ENCODE assay signal across 1 cellular context in genomic region chr15:58203537-58203936, GRCh38.
TF ChIP-seq lines count a peak whose summit lies in the region.

No MANE protein-coding gene starts in this region.

TF ChIP-seq in K562, 482 proteins besides CTCF, POLR2A, EP300 and RAD21 (continued from another document and continues in another):
- TF ChIP-seq ZNF277 (CRISPR knock-in tag; IDR thresholded peaks at IDR 0.05; ENCODE audit: borderline replicate concordance) (no peak), PTTG1 (tag; IDR thresholded peaks at IDR 0.05; ENCODE audit: low read depth) (no peak), CHD1 (IDR thresholded peaks at IDR 0.05; ENCODE audit: low read length) (no peak), NCOR1 (IDR thresholded peaks at IDR 0.05) (peak; percentile 89), HDAC2 (IDR thresholded peaks at IDR 0.05) (peak; percentile 90), ZNF444 (CRISPR knock-in tag; IDR thresholded peaks at IDR 0.05) (no peak), ESRRB (CRISPR knock-in tag; IDR thresholded peaks at IDR 0.05; ENCODE audit: borderline replicate concordance) (no peak), ZNF212 (CRISPR knock-in tag; IDR thresholded peaks at IDR 0.05) (no peak), COPS2 (conservative IDR thresholded peaks at IDR 0.05) (no peak), ILK (tag; IDR thresholded peaks at IDR 0.05; ENCODE audit: borderline replicate concordance, low read depth) (no peak), PRDM10 (IDR thresholded peaks at IDR 0.05; ENCODE audit: partially characterized antibody) (no peak), MCM7 (IDR thresholded peaks at IDR 0.05) (no peak), STAT6 (CRISPR knock-in tag; IDR thresholded peaks at IDR 0.05) (no peak), CBFA2T2 (conservative IDR thresholded peaks at IDR 0.05) (peak; percentile 90), FOXJ2 (tag; IDR thresholded peaks at IDR 0.05) (peak; percentile 67), ZNF121 (CRISPR knock-in tag; conservative IDR thresholded peaks at IDR 0.05) (no peak), GATA2 (CRISPR knock-in tag; IDR thresholded peaks at IDR 0.05) (peak; percentile 71), BRD9 (IDR thresholded peaks at IDR 0.05; ENCODE audit: low read depth, partially characterized antibody) (no peak), PYGO2 (tag; IDR thresholded peaks at IDR 0.05) (no peak), ZNF507 (tag; conservative IDR thresholded peaks at IDR 0.05) (no peak), RAD51 (IDR thresholded peaks at IDR 0.05; ENCODE audit: borderline replicate concordance, low read depth) (no peak), HIVEP1 (CRISPR knock-in tag; IDR thresholded peaks at IDR 0.05) (no peak), ZNF655 (CRISPR knock-in tag; IDR thresholded peaks at IDR 0.05) (no peak), MYNN (IDR thresholded peaks at IDR 0.05) (0 out of 2 replicates have a peak, but pooled peaks have one; percentile 33), MYNN (CRISPR knock-in tag; IDR thresholded peaks at IDR 0.05) (no peak), ARNT (IDR thresholded peaks at IDR 0.05) (peak in 1 of 2 experiments; percentile 45; a peak in 1 of 4 replicates), ZNF280B (CRISPR knock-in tag; IDR thresholded peaks at IDR 0.05) (no peak), ZNF436 (CRISPR knock-in tag; IDR thresholded peaks at IDR 0.05) (no peak), ARID1B (IDR thresholded peaks at IDR 0.05) (peak; percentile 95), MEF2A (IDR thresholded peaks at IDR 0.05; ENCODE audit: control insufficient read depth, low read depth, low read length) (peak; percentile 78; the same call in 1 of the 2 replicates), YBX1 (IDR thresholded peaks at IDR 0.05) (no peak)
- TF ChIP-seq, protein P1, sequence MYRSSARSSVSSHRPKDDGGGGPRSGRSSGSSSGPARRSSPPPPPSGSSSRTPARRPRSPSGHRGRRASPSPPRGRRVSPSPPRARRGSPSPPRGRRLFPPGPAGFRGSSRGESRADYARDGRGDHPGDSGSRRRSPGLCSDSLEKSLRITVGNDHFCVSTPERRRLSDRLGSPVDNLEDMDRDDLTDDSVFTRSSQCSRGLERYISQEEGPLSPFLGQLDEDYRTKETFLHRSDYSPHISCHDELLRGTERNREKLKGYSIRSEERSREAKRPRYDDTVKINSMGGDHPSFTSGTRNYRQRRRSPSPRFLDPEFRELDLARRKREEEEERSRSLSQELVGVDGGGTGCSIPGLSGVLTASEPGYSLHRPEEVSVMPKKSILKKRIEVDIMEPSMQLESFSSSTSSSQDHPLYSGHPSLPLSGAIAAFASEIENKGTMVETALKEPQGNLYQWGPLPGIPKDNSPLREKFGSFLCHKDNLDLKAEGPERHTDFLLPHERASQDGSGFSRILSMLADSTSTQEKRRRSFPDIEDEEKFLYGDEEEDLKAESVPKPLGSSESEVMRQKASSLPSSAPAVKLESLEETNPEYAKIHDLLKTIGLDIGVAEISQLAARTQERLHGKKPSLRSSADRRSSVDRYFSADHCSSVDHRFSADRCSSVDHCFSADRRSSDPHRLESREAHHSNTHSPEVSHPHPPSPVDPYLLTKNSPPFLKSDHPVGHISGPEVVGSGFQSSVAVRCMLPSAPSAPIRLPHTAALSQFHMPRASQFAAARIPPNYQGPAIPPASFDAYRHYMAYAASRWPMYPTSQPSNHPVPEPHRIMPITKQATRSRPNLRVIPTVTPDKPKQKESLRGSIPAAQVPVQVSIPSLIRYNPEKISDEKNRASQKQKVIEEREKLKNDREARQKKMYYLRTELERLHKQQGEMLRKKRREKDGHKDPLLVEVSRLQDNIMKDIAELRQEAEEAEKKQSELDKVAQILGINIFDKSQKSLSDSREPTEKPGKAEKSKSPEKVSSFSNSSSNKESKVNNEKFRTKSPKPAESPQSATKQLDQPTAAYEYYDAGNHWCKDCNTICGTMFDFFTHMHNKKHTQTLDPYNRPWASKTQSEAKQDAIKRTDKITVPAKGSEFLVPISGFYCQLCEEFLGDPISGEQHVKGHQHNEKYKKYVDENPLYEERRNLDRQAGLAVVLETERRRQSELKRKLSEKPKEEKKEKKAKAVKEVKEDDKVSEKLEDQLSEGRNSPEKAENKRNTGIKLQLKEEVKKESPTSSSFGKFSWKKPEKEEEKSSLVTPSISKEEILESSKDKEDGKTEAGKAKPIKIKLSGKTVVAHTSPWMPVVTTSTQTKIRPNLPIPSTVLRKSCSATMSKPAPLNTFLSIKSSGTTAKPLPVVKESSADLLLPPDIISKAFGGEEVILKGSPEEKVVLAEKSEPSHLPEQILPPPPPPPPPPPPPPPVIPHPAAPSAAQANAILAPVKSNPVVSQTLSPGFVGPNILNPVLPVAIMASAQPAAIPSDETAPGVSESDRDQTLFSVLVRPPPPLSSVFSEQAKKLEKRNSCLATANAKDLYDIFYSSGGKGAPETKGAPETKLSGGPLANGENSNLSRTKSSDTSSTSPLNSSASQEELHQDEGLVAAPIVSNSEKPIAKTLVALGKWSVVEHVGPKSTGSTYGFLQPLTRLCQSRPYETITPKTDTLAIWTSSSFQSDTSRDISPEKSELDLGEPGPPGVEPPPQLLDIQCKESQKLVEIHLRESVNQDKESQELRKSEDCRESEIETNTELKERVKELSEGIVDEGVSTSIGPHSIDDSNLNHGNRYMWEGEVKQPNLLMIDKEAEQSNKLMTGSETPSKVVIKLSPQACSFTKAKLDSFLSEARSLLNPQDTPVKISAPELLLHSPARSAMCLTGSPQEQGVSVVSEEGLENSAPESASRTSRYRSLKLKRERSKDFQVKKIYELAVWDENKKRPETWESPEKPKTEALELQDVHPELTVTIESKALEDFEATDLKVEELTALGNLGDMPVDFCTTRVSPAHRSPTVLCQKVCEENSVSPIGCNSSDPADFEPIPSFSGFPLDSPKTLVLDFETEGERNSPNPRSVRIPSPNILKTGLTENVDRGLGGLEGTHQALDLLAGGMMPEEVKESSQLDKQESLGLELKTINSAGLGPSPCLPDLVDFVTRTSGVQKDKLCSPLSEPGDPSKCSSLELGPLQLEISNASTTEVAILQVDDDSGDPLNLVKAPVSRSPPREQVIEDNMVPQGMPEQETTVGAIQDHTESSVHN (IDR thresholded peaks at IDR 0.05; ENCODE audit: borderline replicate concordance in 1 of 2, low read depth in 1 of 2) = peak in 1 of 2 experiments; percentile 35; a peak in 1 of 4 replicates
- TF ChIP-seq, protein P2, sequence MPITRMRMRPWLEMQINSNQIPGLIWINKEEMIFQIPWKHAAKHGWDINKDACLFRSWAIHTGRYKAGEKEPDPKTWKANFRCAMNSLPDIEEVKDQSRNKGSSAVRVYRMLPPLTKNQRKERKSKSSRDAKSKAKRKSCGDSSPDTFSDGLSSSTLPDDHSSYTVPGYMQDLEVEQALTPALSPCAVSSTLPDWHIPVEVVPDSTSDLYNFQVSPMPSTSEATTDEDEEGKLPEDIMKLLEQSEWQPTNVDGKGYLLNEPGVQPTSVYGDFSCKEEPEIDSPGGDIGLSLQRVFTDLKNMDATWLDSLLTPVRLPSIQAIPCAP (CRISPR knock-in tag; IDR thresholded peaks at IDR 0.05; ENCODE audit: borderline replicate concordance) = no peak
- TF ChIP-seq, protein P3, sequence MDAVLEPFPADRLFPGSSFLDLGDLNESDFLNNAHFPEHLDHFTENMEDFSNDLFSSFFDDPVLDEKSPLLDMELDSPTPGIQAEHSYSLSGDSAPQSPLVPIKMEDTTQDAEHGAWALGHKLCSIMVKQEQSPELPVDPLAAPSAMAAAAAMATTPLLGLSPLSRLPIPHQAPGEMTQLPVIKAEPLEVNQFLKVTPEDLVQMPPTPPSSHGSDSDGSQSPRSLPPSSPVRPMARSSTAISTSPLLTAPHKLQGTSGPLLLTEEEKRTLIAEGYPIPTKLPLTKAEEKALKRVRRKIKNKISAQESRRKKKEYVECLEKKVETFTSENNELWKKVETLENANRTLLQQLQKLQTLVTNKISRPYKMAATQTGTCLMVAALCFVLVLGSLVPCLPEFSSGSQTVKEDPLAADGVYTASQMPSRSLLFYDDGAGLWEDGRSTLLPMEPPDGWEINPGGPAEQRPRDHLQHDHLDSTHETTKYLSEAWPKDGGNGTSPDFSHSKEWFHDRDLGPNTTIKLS (IDR thresholded peaks at IDR 0.05; ENCODE audit: borderline replicate concordance, low read depth) = no peak
- TF ChIP-seq, protein P4, sequence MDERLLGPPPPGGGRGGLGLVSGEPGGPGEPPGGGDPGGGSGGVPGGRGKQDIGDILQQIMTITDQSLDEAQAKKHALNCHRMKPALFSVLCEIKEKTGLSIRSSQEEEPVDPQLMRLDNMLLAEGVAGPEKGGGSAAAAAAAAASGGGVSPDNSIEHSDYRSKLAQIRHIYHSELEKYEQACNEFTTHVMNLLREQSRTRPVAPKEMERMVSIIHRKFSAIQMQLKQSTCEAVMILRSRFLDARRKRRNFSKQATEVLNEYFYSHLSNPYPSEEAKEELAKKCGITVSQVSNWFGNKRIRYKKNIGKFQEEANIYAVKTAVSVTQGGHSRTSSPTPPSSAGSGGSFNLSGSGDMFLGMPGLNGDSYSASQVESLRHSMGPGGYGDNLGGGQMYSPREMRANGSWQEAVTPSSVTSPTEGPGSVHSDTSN (CRISPR knock-in tag; IDR thresholded peaks at IDR 0.05; ENCODE audit: low read depth) = no peak
- TF ChIP-seq, protein P4 (tag; conservative IDR thresholded peaks at IDR 0.05; ENCODE audit: low read depth) = peak; percentile 86
